Comparison of ENCODE assay signal across 31 cellular contexts in genomic region chr15:63446260-63446659, GRCh38. TPM values are rescaled to one million over a fixed set of nuclear protein-coding genes. Genes with fewer than 3 reads are reported as not detected.
A peak's percentile ranks its signal among the peaks of the same experiment; 100 is the strongest.
DNase-seq lines count a peak whose midpoint lies in the region; ATAC-seq and TF ChIP-seq lines count a peak whose summit lies in the region.
"Had no signal": no experiment of that assay in that cellular context is flagged by ENCODE, and none has a peak within 500 bp of the region (broad histone marks: within the 10 kb centered on the region; RNA-seq: fewer than 3 reads in every experiment).

No MANE protein-coding gene starts in this region.

- DNase-seq in CD4-positive, alpha-beta T cell: peak in 2 of 10 experiments; percentile 7 to 43
- peak; percentile 29 to 81 (median 72) for DNase-seq in CD4-positive, alpha-beta memory T cell
- no peak for DNase-seq in activated CD8-positive, alpha-beta memory T cell treated with anti-CD3 and anti-CD28 coated beads, Interleukin-2, amount 10 ng/mL, durations not matched to agents 7 days and 5 days
- DNase-seq in effector memory CD4-positive, alpha-beta T cell: peak in 2 of 3 donors; percentile 11 to 26
- DNase-seq in prostate gland (ENCODE audit: low spot score) (no peak), retina (no peak), immature natural killer cell (no peak)
- DNase-seq: activated CD4-positive, alpha-beta T cell treated with anti-CD3 and anti-CD28 coated beads, Interleukin-2, amount 50 U/mL, for 4 hours; cortex of kidney; DMS79; endodermal cell; glutamatergic neuron; H9; islet precursor cell; KBM-7; left ventricle myocardium inferior; mesenchymal stem cell; NCI-H1930; NCI-H524 treated with DMSO at 0.1 percent for 48 hours; NK-92 treated with Interleukin-12 subunit alpha and Interleukin-12 subunit beta, amount 100 ng/mL, for 24 hours; PC-3; small intestine had no signal

- H3K4me3 ChIP-seq in CD4-positive, alpha-beta memory T cell (ENCODE audit: low read length in 2 of 2): no peak overlapping the region
- H3K4me3 ChIP-seq in effector memory CD4-positive, alpha-beta T cell (ENCODE audit: insufficient read depth, low read depth, low read length, poor library complexity, severe bottlenecking): no peak overlapping the region
- no peak overlapping the region for H3K4me3 ChIP-seq in prostate gland
- H3K4me3 ChIP-seq: BLaER1 treated with 17β-estradiol and CSF1 and Interleukin-3, amounts not matched to agents 10 nM and 100 nM; cardiac muscle cell; left ventricle myocardium inferior; right atrium auricular region; SK-N-MC; tibial nerve had no signal

- H3K27ac ChIP-seq in CD4-positive, alpha-beta T cell (ENCODE audit: low read depth, low read length): no peak overlapping the region
- H3K27ac ChIP-seq in CD4-positive, alpha-beta memory T cell (ENCODE audit: low read depth, low read length): peak overlapping the region; percentile 39
- H3K27ac ChIP-seq in effector memory CD4-positive, alpha-beta T cell (ENCODE audit: insufficient read depth, low read length, poor library complexity, severe bottlenecking): peak overlapping the region; percentile 33
- H3K27ac ChIP-seq in prostate gland: no peak overlapping the region
- H3K27ac ChIP-seq: BLaER1 treated with 17β-estradiol and CSF1 and Interleukin-3, amounts not matched to agents 10 nM and 100 nM; cardiac muscle cell; left ventricle myocardium inferior; parathyroid adenoma; right atrium auricular region; SK-N-MC; tibial nerve had no signal

- no peaks in the 10 kb centered on the region for H3K27me3 ChIP-seq in CD4-positive, alpha-beta T cell (ENCODE audit: control insufficient read depth, insufficient read depth, low read length)
- H3K27me3 ChIP-seq in CD4-positive, alpha-beta memory T cell (ENCODE audit: insufficient read depth, low read length): no peaks in the 10 kb centered on the region
- no peaks in the 10 kb centered on the region for H3K27me3 ChIP-seq in effector memory CD4-positive, alpha-beta T cell (replicated peaks; ENCODE audit: control insufficient read depth, insufficient read depth, low read length, poor library complexity, severe bottlenecking)
- no peaks in the 10 kb centered on the region for H3K27me3 ChIP-seq in prostate gland (replicated peaks; ENCODE audit: insufficient read depth)
- H3K27me3 ChIP-seq: BLaER1 treated with 17β-estradiol and CSF1 and Interleukin-3, amounts not matched to agents 10 nM and 100 nM; cardiac muscle cell; right atrium auricular region; tibial nerve had no signal

- no peak for TF ChIP-seq CTCF in CD4-positive, alpha-beta T cell (IDR thresholded peaks at IDR 0.05)
- TF ChIP-seq CTCF in prostate gland (IDR thresholded peaks at IDR 0.05): no peak

- TF ChIP-seq POLR2A in prostate gland (IDR thresholded peaks at IDR 0.05): no peak

- H3K36me3 Mint-ChIP-seq in CD4-positive, alpha-beta T cell (ENCODE audit: low read depth): no peaks in the 10 kb centered on the region
- no peaks in the 10 kb centered on the region for H3K36me3 Mint-ChIP-seq in CD4-positive, alpha-beta memory T cell
- no peaks in the 10 kb centered on the region for H3K36me3 Mint-ChIP-seq in activated CD8-positive, alpha-beta memory T cell treated with anti-CD3 and anti-CD28 coated beads, Interleukin-2, amount 10 ng/mL, durations not matched to agents 7 days and 5 days
- no peaks in the 10 kb centered on the region for H3K36me3 Mint-ChIP-seq in immature natural killer cell
- H3K36me3 Mint-ChIP-seq: activated naive CD4-positive, alpha-beta T cell treated with anti-CD3 and anti-CD28 coated beads, Interleukin-2, amount 50 U/mL, for 72 hours had no signal

- H3K4me3 Mint-ChIP-seq in CD4-positive, alpha-beta T cell: no peak overlapping the region
- H3K4me3 Mint-ChIP-seq in CD4-positive, alpha-beta memory T cell: peak overlapping the region in 4 of 8 donors; percentile 15 to 50 (median 30)
- H3K4me3 Mint-ChIP-seq in activated CD8-positive, alpha-beta memory T cell treated with anti-CD3 and anti-CD28 coated beads, Interleukin-2, amount 10 ng/mL, durations not matched to agents 7 days and 5 days: no peak overlapping the region
- H3K4me3 Mint-ChIP-seq in immature natural killer cell: no peak overlapping the region
- H3K4me3 Mint-ChIP-seq: endodermal cell; H9; neural crest cell; T-helper 1 cell treated with Interleukin-12 subunit alpha and Interleukin-12 subunit beta and Interleukin-4 antibody, amounts not matched to agents 30 μg/mL and 1 μg/mL, for 36 hours had no signal

- peak overlapping the region; percentile 79 for H3K27ac Mint-ChIP-seq in CD4-positive, alpha-beta T cell
- H3K27ac Mint-ChIP-seq in CD4-positive, alpha-beta memory T cell: peak overlapping the region; percentile 75 to 95 (median 86)
- H3K27ac Mint-ChIP-seq in activated CD8-positive, alpha-beta memory T cell treated with anti-CD3 and anti-CD28 coated beads, Interleukin-2, amount 10 ng/mL, durations not matched to agents 7 days and 5 days: peak overlapping the region; percentile 14
- H3K27ac Mint-ChIP-seq in immature natural killer cell: no peak overlapping the region
- H3K27ac Mint-ChIP-seq: endodermal cell; H9; T-helper 1 cell treated with Interleukin-12 subunit alpha and Interleukin-12 subunit beta and Interleukin-4 antibody, amounts not matched to agents 30 μg/mL and 1 μg/mL, for 36 hours had no signal

- peak; percentile 89 for ATAC-seq in CD4-positive, alpha-beta T cell (ENCODE audit: poor library complexity)
- no peak for ATAC-seq in activated CD8-positive, alpha-beta memory T cell treated with anti-CD3 and anti-CD28 coated beads, Interleukin-2, amount 10 ng/mL, durations not matched to agents 7 days and 5 days
- ATAC-seq: PC-3 had no signal

- H3K4me1 ChIP-seq in CD4-positive, alpha-beta memory T cell (ENCODE audit: insufficient read depth, low read length): peaks cover 18% of the 10 kb centered on the region
- peaks cover 11% of the 10 kb centered on the region for H3K4me1 ChIP-seq in effector memory CD4-positive, alpha-beta T cell (ENCODE audit: control insufficient read depth, insufficient read depth, low read length, poor library complexity, severe bottlenecking)
- H3K4me1 ChIP-seq in prostate gland (replicated peaks): no peaks in the 10 kb centered on the region
- H3K4me1 ChIP-seq: left ventricle myocardium inferior, parathyroid adenoma, right atrium auricular region had no signal

- 79% methylated on average over 7 of the region's 7 CpGs for WGBS in prostate gland

- no peaks in the 10 kb centered on the region for H3K36me3 ChIP-seq in CD4-positive, alpha-beta memory T cell (ENCODE audit: insufficient read depth, low read length)
- no peaks in the 10 kb centered on the region for H3K36me3 ChIP-seq in effector memory CD4-positive, alpha-beta T cell (ENCODE audit: control insufficient read depth, insufficient read depth, low read length)
- H3K36me3 ChIP-seq in prostate gland: no peaks in the 10 kb centered on the region
- H3K36me3 ChIP-seq: BLaER1 treated with 17β-estradiol and CSF1 and Interleukin-3, amounts not matched to agents 10 nM and 100 nM; cardiac muscle cell; left ventricle myocardium inferior; right atrium auricular region; tibial nerve had no signal

- H3K27me3 Mint-ChIP-seq in CD4-positive, alpha-beta T cell: no peaks in the 10 kb centered on the region
- no peaks in the 10 kb centered on the region for H3K27me3 Mint-ChIP-seq in CD4-positive, alpha-beta memory T cell
- H3K27me3 Mint-ChIP-seq in activated CD8-positive, alpha-beta memory T cell treated with anti-CD3 and anti-CD28 coated beads, Interleukin-2, amount 10 ng/mL, durations not matched to agents 7 days and 5 days: no peaks in the 10 kb centered on the region
- peaks cover 2 to 11% (median 6%) of the 10 kb centered on the region in 3 donors for H3K27me3 Mint-ChIP-seq in immature natural killer cell (ENCODE audit: low read depth in 3 of 3)

- CTCF ChIA-PET in CD4-positive, alpha-beta T cell (lab: Charles Lee): interaction anchor here (1.1 to 2.5 kb wide), 4 partner anchors 9 to 20 kb away, joined by 3 to 11 read pairs (median 4); no protein-coding TSS in a partner anchor
- CTCF ChIA-PET in CD4-positive, alpha-beta memory T cell (lab: Charles Lee; ENCODE audit: partially characterized antibody): interaction anchor here (1.1 to 2.0 kb wide), 2 partner anchors 20 to 66 kb away, joined by 3 to 7 read pairs; no protein-coding TSS in a partner anchor
- CTCF ChIA-PET in activated CD8-positive, alpha-beta memory T cell treated with anti-CD3 and anti-CD28 coated beads, Interleukin-2, amount 10 ng/mL, durations not matched to agents 7 days and 5 days (lab: Charles Lee): interaction anchor here (0.6 to 1.7 kb wide), 5 partner anchors 9 to 304 kb away, joined by 3 to 7 read pairs (median 3); no protein-coding TSS in a partner anchor

- intact Hi-C loops in CD4-positive, alpha-beta T cell (cut with DNase I, micrococcal nuclease): loop anchor here in 1 of 2 experiments (2.0 kb wide), 1 partner anchor 33 kb away; no protein-coding TSS in a partner anchor
- intact Hi-C loops in CD4-positive, alpha-beta memory T cell (cut with micrococcal nuclease): no loop called here
- intact Hi-C loops in prostate gland (cut with DNase I): no loop called here

- POLR2A ChIA-PET in CD4-positive, alpha-beta T cell (lab: Charles Lee): interaction anchor here (2.3 kb wide), 1 partner anchor 9 kb away, joined by 11 read pairs; no protein-coding TSS in a partner anchor
- POLR2A ChIA-PET in CD4-positive, alpha-beta memory T cell (lab: Charles Lee; ENCODE audit: partially characterized antibody): interaction anchor here (1.7 kb wide), 1 partner anchor 9 kb away, joined by 7 read pairs; no protein-coding TSS in a partner anchor

- no peaks in the 10 kb centered on the region for H3K9me3 ChIP-seq in CD4-positive, alpha-beta T cell (ENCODE audit: control insufficient read depth, low read length)
- H3K9me3 ChIP-seq in CD4-positive, alpha-beta memory T cell (ENCODE audit: control insufficient read depth in 1 of 2, low read length in 2 of 2): no peaks in the 10 kb centered on the region
- no peaks in the 10 kb centered on the region for H3K9me3 ChIP-seq in effector memory CD4-positive, alpha-beta T cell (ENCODE audit: control insufficient read depth, low read length)
- H3K9me3 ChIP-seq in prostate gland: no peaks in the 10 kb centered on the region
- H3K9me3 ChIP-seq: left ventricle myocardium inferior, right atrium auricular region, tibial nerve had no signal

- H3K9me3 Mint-ChIP-seq in CD4-positive, alpha-beta T cell: no peaks in the 10 kb centered on the region
- no peaks in the 10 kb centered on the region for H3K9me3 Mint-ChIP-seq in CD4-positive, alpha-beta memory T cell
- H3K9me3 Mint-ChIP-seq in activated CD8-positive, alpha-beta memory T cell treated with anti-CD3 and anti-CD28 coated beads, Interleukin-2, amount 10 ng/mL, durations not matched to agents 7 days and 5 days (ENCODE audit: low read depth): no peaks in the 10 kb centered on the region
- H3K9me3 Mint-ChIP-seq in immature natural killer cell: no peaks in the 10 kb centered on the region
- H3K9me3 Mint-ChIP-seq: activated naive CD4-positive, alpha-beta T cell treated with anti-CD3 and anti-CD28 coated beads, Interleukin-2, amount 50 U/mL, for 72 hours; endodermal cell; H9; neural crest cell; T-helper 1 cell treated with Interleukin-12 subunit alpha and Interleukin-12 subunit beta and Interleukin-4 antibody, amounts not matched to agents 30 μg/mL and 1 μg/mL, for 36 hours had no signal

- H3K4me1 Mint-ChIP-seq in CD4-positive, alpha-beta T cell (ENCODE audit: low read depth): peaks cover 21% of the 10 kb centered on the region
- peaks cover 7 to 45% (median 21%) of the 10 kb centered on the region in 4 donors for H3K4me1 Mint-ChIP-seq in CD4-positive, alpha-beta memory T cell
- peaks cover 12% of the 10 kb centered on the region for H3K4me1 Mint-ChIP-seq in activated CD8-positive, alpha-beta memory T cell treated with anti-CD3 and anti-CD28 coated beads, Interleukin-2, amount 10 ng/mL, durations not matched to agents 7 days and 5 days
- no peaks in the 10 kb centered on the region for H3K4me1 Mint-ChIP-seq in immature natural killer cell

RNA-seq across cellular contexts. Expression of gene USP3, which starts 58.1 kb away (rescaled TPM):
- total RNA-seq in CD4-positive, alpha-beta T cell: 100 to 1,000 TPM; 280 to 282 TPM
- total RNA-seq in CD4-positive, alpha-beta memory T cell: 100 to 1,000 TPM; 148 to 159 TPM
- polyA plus RNA-seq in CD4-positive, alpha-beta memory T cell: 10 to 100 TPM; 61.6 to 76.1 TPM
- total RNA-seq in activated CD8-positive, alpha-beta memory T cell treated with anti-CD3 and anti-CD28 coated beads, Interleukin-2, amount 10 ng/mL, durations not matched to agents 7 days and 5 days: 10 to 100 TPM; 50.5 to 67.1 TPM
- total RNA-seq in prostate gland: 10 to 100 TPM; 44.2 to 45.8 TPM
- 10 to 100 TPM; 24.7 to 39.1 (median 32.9) TPM for polyA plus RNA-seq in immature natural killer cell

Comparison
In these comparisons a context has a peak if more than half of its experiments do, and no peak if none do; other contexts are left out.
1. DNase-seq: peak in CD4-positive, alpha-beta memory T cell (5 of 5) and effector memory CD4-positive, alpha-beta T cell (2 of 3); none in activated CD8-positive, alpha-beta memory T cell treated with anti-CD3 and anti-CD28 coated beads, Interleukin-2, amount 10 ng/mL, durations not matched to agents 7 days and 5 days (single experiment), prostate gland (single experiment), retina (single experiment) and immature natural killer cell (0 of 3).
2. H3K27ac ChIP-seq: peak in CD4-positive, alpha-beta memory T cell (single experiment) and effector memory CD4-positive, alpha-beta T cell (single experiment); none in CD4-positive, alpha-beta T cell (single experiment) and prostate gland (0 of 2).
3. H3K27ac Mint-ChIP-seq: peak in CD4-positive, alpha-beta T cell (single experiment), CD4-positive, alpha-beta memory T cell (7 of 7) and activated CD8-positive, alpha-beta memory T cell treated with anti-CD3 and anti-CD28 coated beads, Interleukin-2, amount 10 ng/mL, durations not matched to agents 7 days and 5 days (single experiment); none in immature natural killer cell (0 of 6).